1 cellular context compared by ENCODE assay signal in genomic region chr12:66010787-66011547, GRCh38.
TF ChIP-seq lines count a peak whose summit lies in the region.

No MANE protein-coding gene starts in this region.

TF ChIP-seq in H1, 55 proteins besides CTCF, POLR2A, EP300 and RAD21 (continued from another document):
- TF ChIP-seq RNF2 (IDR thresholded peaks at IDR 0.05; ENCODE audit: borderline replicate concordance, low read depth, low read length, missing control alignments, poor library complexity, severe bottlenecking) (no peak), SP4 (IDR thresholded peaks at IDR 0.05; ENCODE audit: low read length) (no peak), KDM1A (IDR thresholded peaks at IDR 0.05; ENCODE audit: borderline replicate concordance, low read length) (no peak), SIX5 (IDR thresholded peaks at IDR 0.05; ENCODE audit: low read depth, low read length) (no peak), SP1 (IDR thresholded peaks at IDR 0.05; ENCODE audit: low read depth, low read length) (no peak), YY1 (IDR thresholded peaks at IDR 0.05; ENCODE audit: low read depth, low read length) (no peak), SP2 (IDR thresholded peaks at IDR 0.05; ENCODE audit: low read length) (no peak), RBBP5 (IDR thresholded peaks at IDR 0.05; ENCODE audit: borderline replicate concordance, low read depth, low read length) (no peak), BCL11A (IDR thresholded peaks at IDR 0.05; ENCODE audit: low read depth in 2 of 2, low read length in 2 of 2) (no peak), SUZ12 (IDR thresholded peaks at IDR 0.05; ENCODE audit: low read length) (no peak), HDAC6 (IDR thresholded peaks at IDR 0.05; ENCODE audit: low read depth, low read length) (no peak), EZH2 (IDR thresholded peaks at IDR 0.05; ENCODE audit: low read depth, low read length, severe bottlenecking) (no peak)
